ENCODE assay signal across 12 cellular contexts in genomic region chr14:23141706-23142467, GRCh38. TPM values are rescaled to one million over a fixed set of nuclear protein-coding genes. Genes with fewer than 3 reads are reported as not detected.
A peak's percentile ranks its signal among the peaks of the same experiment; 100 is the strongest.
DNase-seq lines count a peak whose midpoint lies in the region; ATAC-seq, FAIRE-seq and TF ChIP-seq lines count a peak whose summit lies in the region.
"Had no signal": no experiment of that assay in that cellular context is flagged by ENCODE, and none has a peak within 500 bp of the region (broad histone marks: within the 10 kb centered on the region; RNA-seq: fewer than 3 reads in every experiment).

No MANE protein-coding gene starts in this region.

- TF ChIP-seq CTCF in Panc1 (IDR thresholded peaks at IDR 0.05) = no peak
- TF ChIP-seq CTCF in fibroblast of mammary gland (conservative IDR thresholded peaks at IDR 0.05; ENCODE audit: control insufficient read depth, insufficient read depth, low read depth, low read length) = no peak
- TF ChIP-seq CTCF in pancreas (IDR thresholded peaks at IDR 0.05) = no peak
- TF ChIP-seq CTCF in type B pancreatic cell (conservative IDR thresholded peaks at IDR 0.05) = no peak

- FAIRE-seq in pancreas (lab: Jason Lieb, UNC) = no peak

- intact Hi-C loops in Panc1 (cut with micrococcal nuclease; ENCODE audit: unreplicated experiment) (no loop called here), pancreas (cut with DNase I) (no loop called here)

- H3K4me3 Mint-ChIP-seq in type B pancreatic cell = no peak overlapping the region

- POLR2A ChIA-PET in Panc1 (lab: Charles Lee) = interaction anchor here (0.6 kb wide), 1 partner anchor 9 kb away, joined by 7 read pairs; no protein-coding TSS in a partner anchor

- no peaks in the 10 kb centered on the region for H3K27me3 Mint-ChIP-seq in type B pancreatic cell

- H3K4me1 Mint-ChIP-seq in type B pancreatic cell (ENCODE audit: unreplicated experiment) = peaks cover 12% of the 10 kb centered on the region

- H3K27me3 ChIP-seq in Panc1 (ENCODE audit: control insufficient read depth, insufficient read depth, low read length) (no peaks in the 10 kb centered on the region; the same call in 1 of the 2 replicates), pancreas (no peaks in the 10 kb centered on the region)
- H3K27me3 ChIP-seq: cardiac muscle cell had no signal

- H3K27ac Mint-ChIP-seq in type B pancreatic cell = no peak overlapping the region

- H3K9me3 ChIP-seq in Panc1 (ENCODE audit: control insufficient read depth, insufficient read depth, low read depth, low read length) = no peaks in the 10 kb centered on the region
- H3K9me3 ChIP-seq in pancreas = no peaks in the 10 kb centered on the region

- peaks cover 7% of the 10 kb centered on the region for H3K36me3 Mint-ChIP-seq in type B pancreatic cell

- CTCF ChIA-PET in Panc1 (lab: Charles Lee) = no interaction called here

- DNase-seq in EH (ENCODE audit: low read depth) (peak; percentile 79), Panc1 (ENCODE audit: low read depth, low spot score) (no peak), fibroblast of mammary gland (ENCODE audit: low read depth) (peak; percentile 27), pancreas (peak in 5 of 6 donors; percentile 56 to 79 (median 73)), type B pancreatic cell (ENCODE audit: extremely low spot score, unreplicated experiment) (no peak), NCI-H1092 (lab: John Stamatoyannopoulos, UW) (no peak), cerebellar nuclear complex (lab: John Stamatoyannopoulos, UW) (no peak)
- no peak for DNase-seq in NK-92 treated with Interleukin-12 subunit alpha and Interleukin-12 subunit beta, amount 100 ng/mL, for 24 hours (lab: John Stamatoyannopoulos, UW)
- DNase-seq: activated CD4-positive, alpha-beta T cell treated with anti-CD3 and anti-CD28 coated beads for 48 hours; DND-41; kidney glomerular epithelial cell had no signal

- WGBS in pancreas, 2 donors = 50 to 52% methylated on average over 7 of the region's 7 CpGs

- H3K4me3 ChIP-seq in Panc1 (ENCODE audit: low read depth in 2 of 2, low read length in 2 of 2) (no peak overlapping the region), fibroblast of mammary gland (ENCODE audit: control insufficient read depth, low read depth, low read length) (no peak overlapping the region), pancreas (no peak overlapping the region)
- H3K4me3 ChIP-seq: cardiac muscle cell had no signal

- in situ Hi-C loops in Panc1 (cut with HindIII; ENCODE audit: low pct_unique_long_range_greater_than_20kb, low sequenced_read_pairs) = no loop called here

- ATAC-seq in Panc1 (peak; percentile 62; the same call in 1 of the 2 replicates), pancreas (peak; percentile 80 to 95 (median 94))

- no peak overlapping the region for H3K27ac ChIP-seq in Panc1 (ENCODE audit: low read length)
- peak overlapping the region in 2 of 4 donors; percentile 17 to 38 for H3K27ac ChIP-seq in pancreas
- H3K27ac ChIP-seq: cardiac muscle cell had no signal

- H3K36me3 ChIP-seq in Panc1 (ENCODE audit: control insufficient read depth, insufficient read depth, low read length) = no peaks in the 10 kb centered on the region
- no peaks in the 10 kb centered on the region for H3K36me3 ChIP-seq in pancreas
- H3K36me3 ChIP-seq: cardiac muscle cell had no signal

- H3K4me1 ChIP-seq in Panc1 (ENCODE audit: control insufficient read depth, insufficient read depth, low read length) (no peaks in the 10 kb centered on the region), pancreas (peaks cover 0 to 12% (median 0%) of the 10 kb centered on the region in 3 donors)

- no TSS peak for BruUV-seq in Panc1 (replicated peaks; lab: Mats Ljungman, UMichigan)

- H3K9me3 Mint-ChIP-seq in type B pancreatic cell = no peaks in the 10 kb centered on the region

RNA-seq across cellular contexts. Expression of gene CEBPE, which starts 22.8 kb away (rescaled TPM):
- total RNA-seq in Panc1 (2021; ENCODE audit: unreplicated experiment) (not detected), pancreas (not detected), type B pancreatic cell (ENCODE audit: low replicate concordance) (not detected in 2 replicates)
- not detected for polyA plus RNA-seq in Panc1 (2012; ENCODE audit: insufficient read length)
- polyA plus RNA-seq in pancreas = not detected
- total RNA-seq: cardiac muscle cell had no signal
- polyA plus RNA-seq: cardiac muscle cell had no signal

RNA-seq across cellular contexts. Expression of gene CIROP, which starts 37.1 kb away (rescaled TPM):
- not detected for total RNA-seq in Panc1 (2021; ENCODE audit: unreplicated experiment)
- not detected for polyA plus RNA-seq in Panc1 (2012; ENCODE audit: insufficient read length)
- total RNA-seq in pancreas = not detected
- not detected for polyA plus RNA-seq in pancreas
- total RNA-seq in type B pancreatic cell (ENCODE audit: low replicate concordance) = 0.19 and 0.40 TPM in 2 replicates
- polyA plus RNA-seq: cardiac muscle cell had no signal

RNA-seq across cellular contexts. Expression of gene SLC7A8, which starts 41.6 kb away (rescaled TPM):
- total RNA-seq in Panc1 (2021; ENCODE audit: unreplicated experiment) = 0.90 TPM
- 1.1 TPM for polyA plus RNA-seq in Panc1 (2012; ENCODE audit: insufficient read length)
- 10 to 100 TPM; 11.5 to 33.5 (median 23.2) TPM for total RNA-seq in pancreas
- 10 to 100 TPM; 36.3 to 70.8 TPM for polyA plus RNA-seq in pancreas
- total RNA-seq in type B pancreatic cell (ENCODE audit: low replicate concordance) = 56.1 and 56.7 TPM in 2 replicates

RNA-seq across cellular contexts. Expression of gene C14orf119, which starts 46.6 kb away (rescaled TPM):
- total RNA-seq in Panc1 (2021; ENCODE audit: unreplicated experiment) = 39.6 TPM
- 36.4 TPM for polyA plus RNA-seq in Panc1 (2012; ENCODE audit: insufficient read length)
- total RNA-seq in pancreas = 10 to 100 TPM in 4 of 6 donors, 1 to 10 TPM in 2; 7.5 to 22.7 (median 13.6) TPM
- polyA plus RNA-seq in pancreas = 10 to 100 TPM; 10.4 to 20.8 TPM
- 53.0 and 67.2 TPM in 2 replicates for total RNA-seq in type B pancreatic cell (ENCODE audit: low replicate concordance)

RNA-seq across cellular contexts. Expression of gene ACIN1, which starts 47.0 kb away (rescaled TPM):
- 162 TPM for total RNA-seq in Panc1 (2021; ENCODE audit: unreplicated experiment)
- 110 TPM for polyA plus RNA-seq in Panc1 (2012; ENCODE audit: insufficient read length)
- total RNA-seq in pancreas = 100 to 1,000 TPM in 1 of 6 donors, 10 to 100 TPM in 5; 43.1 to 106 (median 55.9) TPM
- 100 to 1,000 TPM; 134 to 152 TPM for polyA plus RNA-seq in pancreas
- total RNA-seq in type B pancreatic cell (ENCODE audit: low replicate concordance) = 214 and 342 TPM in 2 replicates

Comparison
In these comparisons a context has a peak if more than half of its experiments do, and no peak if none do; other contexts are left out.
1. DNase-seq: peak in EH (single experiment), fibroblast of mammary gland (single experiment) and pancreas (5 of 6); none in Panc1 (single experiment), type B pancreatic cell (single experiment), NCI-H1092 (single experiment), NK-92 treated with Interleukin-12 subunit alpha and Interleukin-12 subunit beta, amount 100 ng/mL, for 24 hours (single experiment) and cerebellar nuclear complex (0 of 2).